ENCODE assay signal across 17 cellular contexts in the genomic region with DNA sequence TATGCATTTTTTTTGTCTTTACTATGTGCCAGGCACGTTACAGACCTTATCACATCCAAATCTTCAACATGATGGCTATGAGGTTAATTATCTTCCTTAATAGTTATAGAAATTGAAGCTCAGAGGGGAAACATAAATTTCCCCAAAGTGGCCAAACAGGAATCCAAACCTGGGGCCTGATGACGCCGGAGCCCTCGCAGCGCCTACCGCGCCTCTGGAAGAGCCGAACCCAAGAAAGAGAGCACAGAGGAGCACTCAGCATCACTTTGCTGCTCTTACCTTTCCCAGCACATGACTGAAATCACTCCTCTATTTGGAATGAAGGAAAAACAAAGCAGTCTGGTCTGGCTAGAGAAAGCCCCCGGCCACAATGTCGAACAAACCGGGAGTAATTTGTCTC.
DNase-seq lines count a peak whose midpoint lies in the region; TF ChIP-seq lines count a peak whose summit lies in the region.
"Had no signal": no experiment of that assay in that cellular context is flagged by ENCODE, and none has a peak within 500 bp of the region (broad histone marks: within the 10 kb centered on the region; RNA-seq: fewer than 3 reads in every experiment).

No MANE protein-coding gene starts in this region.

- H3K4me1 ChIP-seq in neutrophil (ENCODE audit: control insufficient read depth in 1 of 2, insufficient read depth in 1 of 2, low read depth in 1 of 2, low read length in 1 of 2) = peaks cover 52 to 56% of the 10 kb centered on the region in 2 experiments

- DNase-seq in G401 (ENCODE audit: low spot score) (peak; percentile 23), NCI-H748 (lab: John Stamatoyannopoulos, UW; ENCODE audit: unreplicated experiment) (peak; percentile 52), glutamatergic neuron (no peak)
- DNase-seq in activated CD4-positive, alpha-beta T cell treated with anti-CD3 and anti-CD28 coated beads for 48 hours = no peak
- DNase-seq in stimulated activated CD4-positive, alpha-beta T cell treated with anti-CD3 and anti-CD28 coated beads, Interleukin-4, amount 100 ng/mL, for 4 hours = no peak
- DNase-seq in activated T-cell treated with anti-CD3 and anti-CD28 coated beads, Interleukin-2, amount 50 U/mL, for 1 hour = no peak
- DNase-seq: CD4-positive, CD25-positive, alpha-beta regulatory T cell; EL; KG1; NCI-H1092 treated with DMSO at 0.1 percent for 48 hours; NCI-H146; NCI-H2029; NCI-H446; NCI-H526 treated with DMSO at 0.1 percent for 48 hours; SIG-M5 had no signal

- H3K9me3 Mint-ChIP-seq in glutamatergic neuron (ENCODE audit: unreplicated experiment) = no peaks in the 10 kb centered on the region

- H3K27me3 ChIP-seq in neutrophil = no peaks in the 10 kb centered on the region

- H3K27me3 Mint-ChIP-seq in glutamatergic neuron (ENCODE audit: unreplicated experiment) = peaks cover 1% of the 10 kb centered on the region

- H3K4me3 Mint-ChIP-seq in glutamatergic neuron (ENCODE audit: unreplicated experiment) = no peak overlapping the region
- H3K4me3 Mint-ChIP-seq: CD4-positive, CD25-positive, alpha-beta regulatory T cell had no signal

- peak overlapping the region; percentile 97 for H3K27ac ChIP-seq in neutrophil

- H3K4me1 Mint-ChIP-seq in glutamatergic neuron (ENCODE audit: low read depth, unreplicated experiment) = peaks cover 2% of the 10 kb centered on the region
- H3K4me1 Mint-ChIP-seq: CD4-positive, CD25-positive, alpha-beta regulatory T cell had no signal

- no peak overlapping the region for H3K4me3 ChIP-seq in neutrophil (ENCODE audit: low read depth in 1 of 2, low read length in 1 of 2)

- peak overlapping the region; percentile 76 for H3K27ac Mint-ChIP-seq in glutamatergic neuron (ENCODE audit: unreplicated experiment)
- H3K27ac Mint-ChIP-seq: CD4-positive, CD25-positive, alpha-beta regulatory T cell had no signal

- in situ Hi-C loops in G401 (cut with HindIII; ENCODE audit: low sequenced_read_pairs) = no loop called here

- no peak for TF ChIP-seq CTCF in glutamatergic neuron (IDR thresholded peaks at IDR 0.05; ENCODE audit: partially characterized antibody, unreplicated experiment)
- no peak for TF ChIP-seq CTCF in neutrophil (IDR thresholded peaks at IDR 0.05)

- no peaks in the 10 kb centered on the region for H3K9me3 ChIP-seq in neutrophil
- H3K9me3 ChIP-seq: SK-N-SH had no signal

- peaks cover 4% of the 10 kb centered on the region for H3K36me3 Mint-ChIP-seq in glutamatergic neuron (ENCODE audit: unreplicated experiment)
- H3K36me3 Mint-ChIP-seq: CD4-positive, CD25-positive, alpha-beta regulatory T cell had no signal

- H3K36me3 ChIP-seq in neutrophil = no peaks in the 10 kb centered on the region

Comparison
In these comparisons a context has a peak if more than half of its experiments do, and no peak if none do; other contexts are left out.
1. DNase-seq: peak in G401 (single experiment) and NCI-H748 (single experiment); none in glutamatergic neuron (single experiment), activated CD4-positive, alpha-beta T cell treated with anti-CD3 and anti-CD28 coated beads for 48 hours (single experiment), stimulated activated CD4-positive, alpha-beta T cell treated with anti-CD3 and anti-CD28 coated beads, Interleukin-4, amount 100 ng/mL, for 4 hours (0 of 2) and activated T-cell treated with anti-CD3 and anti-CD28 coated beads, Interleukin-2, amount 50 U/mL, for 1 hour (single experiment).